ENCODE assay signal across 8 cellular contexts in the genomic region with DNA sequence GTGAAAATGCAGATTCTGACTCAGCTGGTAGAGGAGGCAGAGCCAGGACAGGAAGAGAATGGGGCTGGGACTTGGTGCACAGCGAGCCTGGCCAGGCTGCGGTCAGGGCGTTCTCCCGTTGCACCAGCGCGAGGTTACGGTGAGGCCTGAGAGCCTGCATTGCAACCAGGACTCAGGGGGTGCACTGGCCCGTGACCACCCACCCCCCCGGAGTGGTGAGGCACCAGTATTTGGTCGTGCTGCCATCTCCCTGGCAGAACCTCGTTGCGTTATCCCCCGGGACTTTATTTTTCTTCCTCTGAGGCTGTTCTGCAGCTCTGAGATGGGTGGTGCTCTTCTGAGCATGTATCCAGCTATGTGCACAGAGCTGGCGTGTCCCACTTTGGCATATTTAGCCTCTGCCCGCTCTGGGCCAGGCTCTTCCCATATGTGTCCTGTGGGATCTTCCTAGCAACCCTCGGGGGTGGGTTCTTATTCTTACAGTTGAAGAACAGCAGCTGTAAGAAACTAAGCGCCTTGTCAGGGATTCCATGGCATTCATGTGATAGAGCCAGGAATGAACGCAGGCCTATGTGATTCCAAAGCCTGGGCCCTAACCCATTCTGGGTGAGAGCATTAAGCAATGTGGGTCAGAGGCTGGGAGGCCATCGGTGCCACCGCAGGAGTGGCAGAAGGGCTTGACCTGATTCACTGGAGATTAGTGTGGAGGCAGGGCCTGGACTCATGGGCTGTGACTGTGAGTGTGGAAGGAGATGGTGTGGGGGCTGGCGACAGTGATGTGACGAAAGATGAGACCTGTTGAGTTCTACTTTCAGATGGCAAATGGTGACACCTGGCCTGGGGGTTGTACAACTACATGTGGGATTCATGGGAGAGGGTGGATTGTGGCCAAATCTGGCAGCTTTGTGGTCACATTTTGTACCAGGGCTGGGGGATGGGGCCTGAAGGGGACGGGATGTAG. TPM values are rescaled to one million over a fixed set of nuclear protein-coding genes. Genes with fewer than 3 reads are reported as not detected.
DNase-seq lines count a peak whose midpoint lies in the region; ATAC-seq and TF ChIP-seq lines count a peak whose summit lies in the region.

No MANE protein-coding gene starts in this region.

- H3K9ac ChIP-seq in rectal smooth muscle tissue (ENCODE audit: low read length): no peak overlapping the region

- H3K27ac Mint-ChIP-seq in brain: peak overlapping the region in 4 of 5 experiments; percentile 52 to 85 (median 71)

- H3K36me3 ChIP-seq in rectal smooth muscle tissue (ENCODE audit: control insufficient read depth, insufficient read depth, low read length): peaks cover 2% of the 10 kb centered on the region

- H3K27me3 ChIP-seq in rectal smooth muscle tissue (ENCODE audit: control insufficient read depth, insufficient read depth, low read length): no peaks in the 10 kb centered on the region

- H3K9me3 Mint-ChIP-seq in brain: peaks cover 0 to 7% (median 0%) of the 10 kb centered on the region in 5 experiments

- H3K36me3 Mint-ChIP-seq in brain: peaks cover 35% of the 10 kb centered on the region

- TF ChIP-seq CTCF in GM13977 (IDR thresholded peaks at IDR 0.05; ENCODE audit: extremely low read depth, insufficient read depth, missing control alignments) (no peak), brain (conservative IDR thresholded peaks at IDR 0.05) (no peak)

- peak overlapping the region; percentile 26 for H3K4me3 ChIP-seq in rectal smooth muscle tissue (ENCODE audit: low read length)

- H3K27me3 Mint-ChIP-seq in brain: peaks cover 9% of the 10 kb centered on the region

- peaks cover 22% of the 10 kb centered on the region for H3K4me1 ChIP-seq in rectal smooth muscle tissue (ENCODE audit: control insufficient read depth, insufficient read depth, low read length)

- ATAC-seq in HG02870 (IDR thresholded peaks at IDR 0.05; ENCODE audit: unreplicated experiment) (peak; percentile 33), GM18519 (IDR thresholded peaks at IDR 0.05; ENCODE audit: low FRiP score, unreplicated experiment) (no peak), GM19328 (IDR thresholded peaks at IDR 0.05; ENCODE audit: unreplicated experiment) (no peak)

- no peak overlapping the region for H3K27ac ChIP-seq in rectal smooth muscle tissue (ENCODE audit: low read depth, low read length)

- H3K4me1 Mint-ChIP-seq in brain: peaks cover 52% of the 10 kb centered on the region

- in situ Hi-C loops in GM13977 (cut with MboI; ENCODE audit: low pct_unique_long_range_greater_than_20kb, low sequenced_read_pairs, unreplicated experiment): no loop called here

- peak; percentile 47 for DNase-seq in GM13977 (ENCODE audit: low spot score)
- DNase-seq in NCI-H1436 treated with DMSO at 0.1 percent for 48 hours (lab: John Stamatoyannopoulos, UW): no peak
- no peak for DNase-seq in NCI-H526 (lab: John Stamatoyannopoulos, UW)

- peak overlapping the region; percentile 19 to 94 (median 87) for H3K4me3 Mint-ChIP-seq in brain

RNA-seq across cellular contexts. Expression of a gene that starts 3.1 kb away (rescaled TPM):
- polyA plus RNA-seq in brain (ENCODE audit: insufficient read depth, low read depth, low replicate concordance): 14.1 TPM

RNA-seq across cellular contexts. Expression of a gene that starts 21.6 kb away (rescaled TPM):
- 34.2 TPM for polyA plus RNA-seq in brain (ENCODE audit: insufficient read depth, low read depth, low replicate concordance)
